Comparison of ENCODE assay signal across 8 cellular contexts in the genomic region with DNA sequence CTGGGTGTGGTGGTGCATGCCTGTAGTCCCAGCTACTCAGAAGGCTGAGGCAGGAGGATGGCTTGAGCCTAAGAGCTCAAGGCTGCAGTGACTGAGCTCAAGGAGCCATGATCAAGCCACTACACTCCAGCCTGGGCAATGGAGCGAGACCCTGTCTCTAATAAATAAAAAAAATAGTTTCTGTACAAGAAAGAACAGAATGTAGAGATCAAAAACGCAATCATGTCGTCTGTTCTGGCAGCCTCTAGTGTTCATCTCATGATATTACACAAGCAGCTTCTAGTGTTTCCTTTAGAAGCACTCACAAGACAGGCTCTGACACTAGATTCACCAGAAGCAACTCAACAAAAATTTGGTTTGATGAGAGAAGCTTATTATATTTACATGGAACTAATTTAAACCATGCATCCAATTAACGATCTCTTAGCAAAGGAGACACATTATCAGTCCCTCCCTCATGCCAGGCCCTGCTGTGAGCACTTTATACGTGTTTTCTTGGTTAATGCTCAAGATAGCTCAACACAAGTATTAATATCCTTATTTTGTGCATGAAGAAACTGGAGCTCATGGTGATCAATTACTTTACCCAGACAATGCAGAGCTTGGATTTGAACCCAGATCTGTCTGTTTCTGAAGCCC. TPM values are rescaled to one million over a fixed set of nuclear protein-coding genes. Genes with fewer than 3 reads are reported as not detected.
DNase-seq lines count a peak whose midpoint lies in the region; ATAC-seq and TF ChIP-seq lines count a peak whose summit lies in the region.

No MANE protein-coding gene starts in this region.

- peaks cover 7% of the 10 kb centered on the region for H3K36me3 Mint-ChIP-seq in T-cell

- DNase-seq in NOMO-1 (lab: John Stamatoyannopoulos, UW; ENCODE audit: unreplicated experiment in 2 of 2) (peak; percentile 25 to 68), NOMO-1 treated with dmso at 0.1 percent for 144 hours (lab: John Stamatoyannopoulos, UW; ENCODE audit: unreplicated experiment) (no peak), T-cell (peak in 2 of 34 experiments; percentile 32 to 42), fibroblast of the conjunctiva (ENCODE audit: low read depth) (peak; percentile 68), sciatic nerve (ENCODE audit: low spot score) (no peak)
- DNase-seq in stimulated activated CD4-positive, alpha-beta T cell treated with anti-CD3 and anti-CD28 coated beads, Interleukin-15, amount 100 ng/mL, for 24 hours = no peak

- H3K27ac Mint-ChIP-seq in T-cell = peak overlapping the region; percentile 72 to 81

- H3K9me3 Mint-ChIP-seq in T-cell = peaks cover 8 to 13% (median 9%) of the 10 kb centered on the region in 3 donors

- peak; percentile 88 for TF ChIP-seq CTCF in LNCAP (IDR thresholded peaks at IDR 0.05)

- POLR2A ChIA-PET in T-cell (lab: Charles Lee) = interaction anchor here (0.5 to 1.4 kb wide), 5 partner anchors 14 to 1120 kb away, joined by 3 to 4 read pairs (median 4); a partner anchor contains a TSS

- ATAC-seq in T-cell (replicated peaks in 1 of 4) (peak; percentile 70 to 80 (median 75)), sciatic nerve (peak; percentile 73), GM18505 (IDR thresholded peaks at IDR 0.05; ENCODE audit: unreplicated experiment) (no peak)

- no peaks in the 10 kb centered on the region for H3K27me3 Mint-ChIP-seq in T-cell

- TF ChIP-seq POLR2A in GM18505 (IDR thresholded peaks at IDR 0.05; ENCODE audit: borderline replicate concordance, extremely low read depth, insufficient read depth, insufficient read length) = no peak

- CTCF ChIA-PET in T-cell (lab: Charles Lee) = interaction anchor here (0.6 to 2.1 kb wide), 22 partner anchors 9 to 465 kb away, joined by 3 to 21 read pairs (median 4); a partner anchor contains a TSS

- H3K4me1 Mint-ChIP-seq in T-cell = peaks cover 31 to 57% (median 53%) of the 10 kb centered on the region in 3 donors

- intact Hi-C loops in sciatic nerve (cut with DNase I) = no loop called here

- no peak overlapping the region for H3K4me3 Mint-ChIP-seq in T-cell

RNA-seq across cellular contexts. Expression of a gene that starts 6.9 kb away (rescaled TPM):
- total RNA-seq in T-cell (not detected), sciatic nerve (not detected)

RNA-seq across cellular contexts. Expression of a gene that starts 13.3 kb away (rescaled TPM):
- total RNA-seq in T-cell (1 to 10 TPM in 1 of 5 donors, under 1 TPM in 3, not detected in 1; 0.16 to 1.1 (median 0.45) TPM), sciatic nerve (not detected)

RNA-seq across cellular contexts. Expression of a gene that starts 19.7 kb away (rescaled TPM):
- under 1 TPM in 2 of 5 donors, not detected in 3; 0.43 to 0.84 TPM for total RNA-seq in T-cell
- total RNA-seq in sciatic nerve = not detected

RNA-seq across cellular contexts. Expression of a gene that starts 28.2 kb away (rescaled TPM):
- total RNA-seq in T-cell (not detected), sciatic nerve (not detected)

RNA-seq across cellular contexts. Expression of a gene that starts 46.9 kb away (rescaled TPM):
- not detected for total RNA-seq in T-cell
- not detected for total RNA-seq in sciatic nerve

Comparison
In these comparisons a context has a peak if more than half of its experiments do, and no peak if none do; other contexts are left out.
1. DNase-seq: peak in NOMO-1 (2 of 2) and fibroblast of the conjunctiva (single experiment); none in NOMO-1 treated with dmso at 0.1 percent for 144 hours (single experiment), sciatic nerve (single experiment) and stimulated activated CD4-positive, alpha-beta T cell treated with anti-CD3 and anti-CD28 coated beads, Interleukin-15, amount 100 ng/mL, for 24 hours (single experiment).